Comparison of ENCODE assay signal across 9 cellular contexts in the genomic region with DNA sequence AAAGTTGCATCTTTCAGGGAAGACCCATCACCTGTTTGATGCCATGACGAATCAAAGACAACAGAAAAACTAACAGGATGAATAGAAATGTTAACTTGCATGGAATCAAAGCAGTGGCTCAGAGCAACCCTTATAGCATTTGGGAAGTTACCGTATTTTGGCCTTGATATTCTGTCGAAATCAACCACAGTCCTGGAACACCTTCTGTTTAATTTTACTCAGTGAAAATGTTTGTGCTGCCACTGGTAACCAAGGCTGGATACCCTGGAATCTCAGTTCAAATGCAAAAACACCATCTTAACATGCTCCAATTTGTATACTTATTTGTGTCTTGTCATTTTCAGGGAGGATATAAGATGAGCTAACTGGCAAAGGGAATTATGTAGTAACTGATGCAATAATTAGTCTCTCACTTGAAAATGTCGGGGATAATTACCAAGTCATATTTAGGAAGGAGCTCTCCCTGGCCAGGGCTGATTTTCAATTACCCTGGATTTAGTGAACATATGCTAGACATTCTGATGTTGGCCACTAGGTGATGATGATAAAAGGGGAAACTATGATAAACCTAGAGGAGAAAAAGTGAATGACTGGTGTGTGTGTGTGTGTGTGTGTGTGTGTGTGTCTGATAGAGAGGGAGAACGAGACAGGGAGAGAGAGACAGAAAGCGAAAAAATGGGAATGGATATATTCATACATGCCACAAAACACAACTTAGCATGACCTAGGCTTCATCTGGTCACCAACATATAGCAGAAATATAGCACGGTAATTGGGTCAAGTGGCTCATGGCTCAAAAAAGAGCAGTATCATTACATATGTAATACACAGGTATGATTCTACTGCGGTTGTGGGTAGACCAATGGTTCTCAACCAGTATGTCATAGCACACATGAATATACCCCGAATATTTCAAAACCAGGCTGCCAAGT. TPM values are rescaled to one million over a fixed set of nuclear protein-coding genes. Genes with fewer than 3 reads are reported as not detected.
A peak's percentile ranks its signal among the peaks of the same experiment; 100 is the strongest.
DNase-seq lines count a peak whose midpoint lies in the region; ATAC-seq and TF ChIP-seq lines count a peak whose summit lies in the region.
"Had no signal": no experiment of that assay in that cellular context is flagged by ENCODE, and none has a peak within 500 bp of the region (broad histone marks: within the 10 kb centered on the region; RNA-seq: fewer than 3 reads in every experiment).

No MANE protein-coding gene starts in this region.

- H3K27me3 Mint-ChIP-seq in activated CD4-positive, alpha-beta T cell treated with anti-CD3 and anti-CD28 coated beads for 36 hours = peaks cover 5% of the 10 kb centered on the region

- H3K4me3 Mint-ChIP-seq in activated CD4-positive, alpha-beta T cell treated with anti-CD3 and anti-CD28 coated beads for 36 hours = no peak overlapping the region

- H3K4me1 ChIP-seq in osteoblast (ENCODE audit: insufficient read depth, low read length) (peaks cover 7% of the 10 kb centered on the region), spleen (no peaks in the 10 kb centered on the region)

- H3K9me3 ChIP-seq in osteoblast (ENCODE audit: low read depth, low read length) (no peaks in the 10 kb centered on the region), spleen (no peaks in the 10 kb centered on the region)

- no peaks in the 10 kb centered on the region for H3K9me3 Mint-ChIP-seq in activated CD4-positive, alpha-beta T cell treated with anti-CD3 and anti-CD28 coated beads for 36 hours (ENCODE audit: low read depth)

- peaks cover 14% of the 10 kb centered on the region for H4K20me1 ChIP-seq in osteoblast (ENCODE audit: insufficient read depth, low read length)

- CTCF ChIA-PET in activated CD4-positive, alpha-beta T cell treated with anti-CD3 and anti-CD28 coated beads for 36 hours (lab: Charles Lee) = no interaction called here

- no peaks in the 10 kb centered on the region for H3K27me3 ChIP-seq in osteoblast (ENCODE audit: insufficient read depth, low read length)
- H3K27me3 ChIP-seq in spleen (replicated peaks in 1 of 7) = no peaks in the 10 kb centered on the region

- intact Hi-C loops in spleen (cut with DNase I; ENCODE audit: low total_unique reads) = no loop called here
- intact Hi-C loops in activated CD4-positive, alpha-beta T cell treated with anti-CD3 and anti-CD28 coated beads for 36 hours (cut with DNase I, micrococcal nuclease) = loop anchor here in 1 of 2 experiments (10.0 kb wide), 1 partner anchor 59 kb away; no protein-coding TSS in a partner anchor

- TF ChIP-seq CTCF in astrocyte of the spinal cord (IDR thresholded peaks at IDR 0.05; ENCODE audit: low read depth, low read length) (peak; percentile 32), osteoblast (IDR thresholded peaks at IDR 0.05; ENCODE audit: extremely low read depth, low read depth, low read length) (peak; percentile 74), spleen (IDR thresholded peaks at IDR 0.05 in 8 of 11, conservative IDR thresholded peaks at IDR 0.05 in 3 of 11) (peak in 1 of 11 experiments; percentile 23), GM20000 (IDR thresholded peaks at IDR 0.05; ENCODE audit: extremely low read depth, missing control alignments) (no peak)

- no peak overlapping the region for H2AFZ ChIP-seq in osteoblast (ENCODE audit: low read length)

- no peak overlapping the region for H3K4me3 ChIP-seq in Jurkat, Clone E6-1 (ENCODE audit: low read length)
- H3K4me3 ChIP-seq in astrocyte of the spinal cord (ENCODE audit: low read depth, low read length) (no peak overlapping the region), osteoblast (ENCODE audit: insufficient read depth, low read length) (no peak overlapping the region), spleen (no peak overlapping the region)

- peaks cover 9% of the 10 kb centered on the region for H3K79me2 ChIP-seq in osteoblast (ENCODE audit: insufficient read depth, low read length)

- no peaks in the 10 kb centered on the region for H3K4me1 Mint-ChIP-seq in activated CD4-positive, alpha-beta T cell treated with anti-CD3 and anti-CD28 coated beads for 36 hours

- H3K27ac Mint-ChIP-seq in activated CD4-positive, alpha-beta T cell treated with anti-CD3 and anti-CD28 coated beads for 36 hours = no peak overlapping the region

- in situ Hi-C loops in astrocyte of the spinal cord (cut with HindIII; ENCODE audit: low sequenced_read_pairs) = no loop called here

- DNase-seq in Jurkat, Clone E6-1 (ENCODE audit: low read depth, low spot score) = peak; percentile 49
- peak; percentile 35 for DNase-seq in astrocyte of the spinal cord (ENCODE audit: low read depth, low spot score)
- no peak for DNase-seq in osteoblast (ENCODE audit: insufficient read length, low spot score, missing footprints)
- DNase-seq in spleen = no peak
- no peak for DNase-seq in activated CD4-positive, alpha-beta T cell treated with anti-CD3 and anti-CD28 coated beads for 36 hours
- no peak for DNase-seq in GM20000 (ENCODE audit: low spot score)
- DNase-seq: left colon had no signal

- TF ChIP-seq POLR2A in spleen (IDR thresholded peaks at IDR 0.05) = no peak

- peak; percentile 58 for ATAC-seq in GM18858 (IDR thresholded peaks at IDR 0.05; ENCODE audit: unreplicated experiment)
- no peak for ATAC-seq in GM19035 (IDR thresholded peaks at IDR 0.05; ENCODE audit: unreplicated experiment)
- ATAC-seq in activated CD4-positive, alpha-beta T cell treated with anti-CD3 and anti-CD28 coated beads for 36 hours = no peak
- ATAC-seq: left colon had no signal

- 68 to 80% (median 76%) methylated on average over 9 of the region's 9 CpGs for WGBS in spleen, 5 donors

- no peak overlapping the region for H3K27ac ChIP-seq in osteoblast (ENCODE audit: low read depth, low read length)
- no peak overlapping the region for H3K27ac ChIP-seq in spleen

- POLR2A ChIA-PET in activated CD4-positive, alpha-beta T cell treated with anti-CD3 and anti-CD28 coated beads for 36 hours (lab: Charles Lee) = no interaction called here

- H3K36me3 ChIP-seq in osteoblast (ENCODE audit: insufficient read depth, low read length) = no peaks in the 10 kb centered on the region
- H3K36me3 ChIP-seq in spleen = no peaks in the 10 kb centered on the region

- H3K4me2 ChIP-seq in osteoblast (ENCODE audit: insufficient read depth, low read length) = no peak overlapping the region

- no peaks in the 10 kb centered on the region for H3K36me3 Mint-ChIP-seq in activated CD4-positive, alpha-beta T cell treated with anti-CD3 and anti-CD28 coated beads for 36 hours (ENCODE audit: low read depth)

RNA-seq across cellular contexts. Expression of gene PRICKLE2, which starts 19.0 kb away (rescaled TPM):
- polyA plus RNA-seq in Jurkat, Clone E6-1 (2012; ENCODE audit: insufficient read depth, insufficient read length) = not detected
- total RNA-seq in osteoblast (18.8 and 25.0 TPM in 2 replicates), spleen (10 to 100 TPM in 2 of 7 donors, 1 to 10 TPM in 5; 3.1 to 11.4 (median 7.3) TPM)
- polyA plus RNA-seq in spleen = under 1 TPM; 0.27 to 0.51 (median 0.30) TPM
- not detected for total RNA-seq in activated CD4-positive, alpha-beta T cell treated with anti-CD3 and anti-CD28 coated beads for 36 hours

Comparison
In these comparisons a context has a peak if more than half of its experiments do, and no peak if none do; other contexts are left out.
1. DNase-seq: peak in Jurkat, Clone E6-1 (single experiment) and astrocyte of the spinal cord (single experiment); none in osteoblast (single experiment), spleen (single experiment), activated CD4-positive, alpha-beta T cell treated with anti-CD3 and anti-CD28 coated beads for 36 hours (single experiment) and GM20000 (single experiment).
2. RNA of gene PRICKLE2, which starts 19.0 kb away (total RNA-seq): 18.8 to 25.0 TPM in osteoblast and 3.1 to 11.4 TPM in spleen; not detected in activated CD4-positive, alpha-beta T cell treated with anti-CD3 and anti-CD28 coated beads for 36 hours; every median in the first group is over 4 times any median in the second.